8 cellular contexts compared by ENCODE assay signal in the genomic region with DNA sequence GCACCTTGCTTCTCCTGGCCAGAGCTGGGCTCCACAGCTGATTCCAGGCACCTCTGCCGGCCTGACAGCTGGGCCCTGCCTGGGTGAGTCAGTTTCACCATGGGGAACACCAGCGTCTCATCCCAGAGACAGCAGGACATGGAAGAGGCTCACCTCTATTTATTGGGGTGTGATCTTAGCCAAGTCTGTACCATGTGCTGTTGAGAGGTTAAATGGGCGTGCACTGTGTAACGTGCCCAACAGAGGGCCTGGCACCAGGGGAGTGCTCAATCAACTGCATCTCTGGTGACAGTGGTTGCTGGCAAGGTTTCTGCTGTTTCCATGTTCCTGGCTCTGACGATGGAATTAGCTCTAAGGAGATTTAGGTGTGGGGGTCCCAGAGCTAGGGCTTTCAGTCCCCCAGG. TPM values are rescaled to one million over a fixed set of nuclear protein-coding genes. Genes with fewer than 3 reads are reported as not detected.
DNase-seq lines count a peak whose midpoint lies in the region; ATAC-seq and TF ChIP-seq lines count a peak whose summit lies in the region.

No MANE protein-coding gene starts in this region.

- no peak for TF ChIP-seq POLR2A in body of pancreas (IDR thresholded peaks at IDR 0.05)

- TF ChIP-seq CTCF in body of pancreas (IDR thresholded peaks at IDR 0.05) = peak in 4 of 7 experiments; percentile 41 to 54 (median 48)
- no peak for TF ChIP-seq CTCF in left lung (IDR thresholded peaks at IDR 0.05)

- H3K27me3 ChIP-seq in body of pancreas = no peaks in the 10 kb centered on the region
- no peaks in the 10 kb centered on the region for H3K27me3 ChIP-seq in left lung

- H3K36me3 ChIP-seq in SK-N-MC (ENCODE audit: insufficient read depth, low read length) = no peaks in the 10 kb centered on the region
- H3K36me3 ChIP-seq in body of pancreas (replicated peaks in 1 of 2; ENCODE audit: insufficient read depth in 1 of 2, low read depth in 2 of 2) = no peaks in the 10 kb centered on the region
- peaks cover 0 to 3% of the 10 kb centered on the region in 2 donors for H3K36me3 ChIP-seq in left lung

- no peak overlapping the region for H3K9ac ChIP-seq in SK-N-MC (ENCODE audit: insufficient read length)

- H3K4me1 ChIP-seq in body of pancreas (peaks cover 20% of the 10 kb centered on the region), left lung (peaks cover 15 to 21% of the 10 kb centered on the region in 2 donors)

- peak overlapping the region; percentile 86 for H3K4me3 ChIP-seq in SK-N-MC
- H3K4me3 ChIP-seq in body of pancreas = peak overlapping the region in 1 of 2 donors; percentile 82
- peak overlapping the region in 1 of 2 donors; percentile 71 for H3K4me3 ChIP-seq in left lung

- 15% methylated on average over 3 to 5 of the region's 5 CpGs for WGBS in body of pancreas, 2 donors

- H3K9me3 ChIP-seq in SK-N-MC (ENCODE audit: low read depth, low read length) (no peaks in the 10 kb centered on the region), body of pancreas (no peaks in the 10 kb centered on the region), left lung (no peaks in the 10 kb centered on the region)

- H3K27ac ChIP-seq in SK-N-MC = no peak overlapping the region
- H3K27ac ChIP-seq in body of pancreas = peak overlapping the region; percentile 92 to 97 (median 93)
- peak overlapping the region; percentile 76 to 86 for H3K27ac ChIP-seq in left lung

- intact Hi-C loops in body of pancreas (cut with DNase I) (no loop called here), left lung (cut with DNase I) (no loop called here)

- ATAC-seq in GM21717 (IDR thresholded peaks at IDR 0.05; ENCODE audit: unreplicated experiment) (peak; percentile 47), body of pancreas (peak; percentile 55), left lung (peak; percentile 75), HG02885 (IDR thresholded peaks at IDR 0.05; ENCODE audit: poor library complexity, unreplicated experiment) (no peak)

- in situ Hi-C loops in KBM-7 (cut with MboI; ENCODE audit: low pct_unique_long_range_greater_than_20kb, low sequenced_read_pairs) = no loop called here

- peak; percentile 51 for DNase-seq in ELR (ENCODE audit: low read depth)
- DNase-seq in KBM-7 = peak; percentile 64
- no peak for DNase-seq in SK-N-MC (ENCODE audit: low read depth, low spot score)
- peak; percentile 44 to 68 (median 60) for DNase-seq in body of pancreas
- no peak for DNase-seq in left lung
- peak; percentile 54 for DNase-seq in stimulated activated CD8-positive, alpha-beta memory T cell treated with anti-CD3 and anti-CD28 coated beads, Interleukin-4, amount 100 ng/mL, for 48 hours

RNA-seq across cellular contexts. Expression of gene CPLANE2, which starts 0.9 kb away (rescaled TPM):
- 1 to 10 TPM; 3.6 TPM for total RNA-seq in body of pancreas
- total RNA-seq in left lung = 1 to 10 TPM; 5.6 to 8.9 TPM

RNA-seq across cellular contexts. Expression of gene ARHGEF19, which starts 23.6 kb away (rescaled TPM):
- total RNA-seq in body of pancreas (10 to 100 TPM; 15.3 to 31.3 TPM), left lung (10 to 100 TPM; 10.4 to 13.1 TPM)

Comparison
In these comparisons a context has a peak if more than half of its experiments do, and no peak if none do; other contexts are left out.
1. DNase-seq: peak in ELR (single experiment), KBM-7 (single experiment), body of pancreas (4 of 4) and stimulated activated CD8-positive, alpha-beta memory T cell treated with anti-CD3 and anti-CD28 coated beads, Interleukin-4, amount 100 ng/mL, for 48 hours (single experiment); none in SK-N-MC (single experiment) and left lung (0 of 2).
2. CTCF ChIP-seq: peak in body of pancreas (4 of 7); none in left lung (0 of 2).